Comparison of ENCODE assay signal across 34 cellular contexts in genomic region chr1:117201808-117202207, GRCh38. TPM values are rescaled to one million over a fixed set of nuclear protein-coding genes. Genes with fewer than 3 reads are reported as not detected.
"Had no signal": no experiment of that assay in that cellular context is flagged by ENCODE, and none has a peak within 500 bp of the region (broad histone marks: within the 10 kb centered on the region; RNA-seq: fewer than 3 reads in every experiment).

No MANE protein-coding gene starts in this region.

- H3K9me3 Mint-ChIP-seq: activated CD4-positive, alpha-beta memory T cell treated with anti-CD3 and anti-CD28 coated beads for 36 hours; activated CD4-positive, alpha-beta T cell treated with anti-CD3 and anti-CD28 coated beads, Interleukin-2, amount 10 ng/mL, durations not matched to agents 24 days and 14 days; activated T-cell treated with anti-CD3 and anti-CD28 coated beads, Interleukin-2, amount 50 U/mL, for 24 hours; activated T-cell treated with anti-CD3 and anti-CD28 coated beads, Interleukin-2, amount 50 U/mL, for 72 hours; activated T-helper 17 cell treated with anti-CD3 and anti-CD28 coated beads, Interleukin-2, amount 50 U/mL, for 72 hours; central memory CD8-positive, alpha-beta T cell; dendritic cell treated with granulocyte-macrophage colony-stimulating factor and Interleukin-4, amounts not matched to agents 40 ng/mL and 50 ng/mL, for 4 days; endodermal cell; T-helper 2 cell treated with Interferon-gamma antibody and Interleukin-4, amounts not matched to agents 5 μg/mL and 100 μg/mL, for 36 hours had no signal

- H3K27ac Mint-ChIP-seq: activated CD4-positive, alpha-beta memory T cell treated with anti-CD3 and anti-CD28 coated beads for 36 hours; activated CD4-positive, alpha-beta T cell treated with anti-CD3 and anti-CD28 coated beads for 36 hours; activated CD4-positive, alpha-beta T cell treated with anti-CD3 and anti-CD28 coated beads, Interleukin-2, amount 10 ng/mL, durations not matched to agents 24 days and 14 days; activated CD8-positive, alpha-beta T cell treated with anti-CD3 and anti-CD28 coated beads, Interleukin-2, amount 10 ng/mL, durations not matched to agents 7 days and 5 days; activated naive CD8-positive, alpha-beta T cell; activated T-cell treated with anti-CD3 and anti-CD28 coated beads, Interleukin-2, amount 50 U/mL, for 24 hours; activated T-cell treated with anti-CD3 and anti-CD28 coated beads, Interleukin-2, amount 50 U/mL, for 72 hours; activated T-helper 17 cell treated with anti-CD3 and anti-CD28 coated beads, Interleukin-2, amount 50 U/mL, for 72 hours; dendritic cell treated with granulocyte-macrophage colony-stimulating factor and Interleukin-4, amounts not matched to agents 40 ng/mL and 50 ng/mL, for 4 days; endodermal cell; T-helper 17 cell; T-helper 2 cell treated with Interferon-gamma antibody and Interleukin-4, amounts not matched to agents 5 μg/mL and 100 μg/mL, for 36 hours had no signal

- H3K4me1 Mint-ChIP-seq: activated CD4-positive, alpha-beta T cell treated with anti-CD3 and anti-CD28 coated beads for 36 hours; activated CD4-positive, alpha-beta T cell treated with anti-CD3 and anti-CD28 coated beads, Interleukin-2, amount 10 ng/mL, durations not matched to agents 24 days and 14 days; activated T-helper 17 cell treated with anti-CD3 and anti-CD28 coated beads, Interleukin-2, amount 50 U/mL, for 72 hours; central memory CD8-positive, alpha-beta T cell had no signal

- DNase-seq: activated CD4-positive, alpha-beta memory T cell treated with anti-CD3 and anti-CD28 coated beads for 36 hours; activated CD4-positive, alpha-beta T cell treated with anti-CD3 and anti-CD28 coated beads for 36 hours; activated CD4-positive, alpha-beta T cell treated with anti-CD3 and anti-CD28 coated beads, Interleukin-2, amount 10 ng/mL, durations not matched to agents 24 days and 14 days; activated CD4-positive, CD25-positive, alpha-beta regulatory T cell; activated CD4-positive, CD25-positive, alpha-beta regulatory T cell treated with anti-CD3 and anti-CD28 coated beads, Interleukin-2, amount 50 U/mL, for 72 hours; activated CD8-positive, alpha-beta memory T cell treated with anti-CD3 and anti-CD28 coated beads, Interleukin-2, amount 50 U/mL, for 48 hours; activated CD8-positive, alpha-beta T cell treated with anti-CD3 and anti-CD28 coated beads, Interleukin-2, amount 10 ng/mL, durations not matched to agents 7 days and 5 days; activated effector memory CD4-positive, alpha-beta T cell treated with Interleukin-2 at 50 U/mL for 16 hours; activated gamma-delta T cell treated with Interleukin-2 at 50 U/mL for 16 hours; activated naive CD4-positive, alpha-beta T cell treated with anti-CD3 and anti-CD28 coated beads, Interleukin-2, amount 50 U/mL, for 16 hours; activated naive CD4-positive, alpha-beta T cell treated with Interleukin-2 at 50 U/mL for 16 hours; activated T-cell treated with anti-CD3 and anti-CD28 coated beads for 4 hours; activated T-cell treated with anti-CD3 and anti-CD28 coated beads, Interleukin-2, amount 50 U/mL, for 24 hours; activated T-cell treated with anti-CD3 and anti-CD28 coated beads, Interleukin-2, amount 50 U/mL, for 72 hours; amniotic stem cell; brain microvascular endothelial cell; dorsolateral prefrontal cortex; effector memory CD4-positive, alpha-beta T cell; endodermal cell; foreskin keratinocyte; gastrocnemius medialis; glutamatergic neuron; heart left ventricle; T-helper 1 cell; T-helper 17 cell; T1000 had no signal

- ATAC-seq: activated CD4-positive, alpha-beta T cell treated with anti-CD3 and anti-CD28 coated beads for 36 hours; activated CD8-positive, alpha-beta T cell treated with anti-CD3 and anti-CD28 coated beads, Interleukin-2, amount 10 ng/mL, durations not matched to agents 7 days and 5 days; activated T-cell treated with anti-CD3 and anti-CD28 coated beads, Interleukin-2, amount 50 U/mL, for 72 hours; activated T-helper 17 cell treated with anti-CD3 and anti-CD28 coated beads, Interleukin-2, amount 50 U/mL, for 72 hours; foreskin keratinocyte; gastrocnemius medialis; heart left ventricle; T-helper 17 cell had no signal

- H3K36me3 Mint-ChIP-seq: activated CD4-positive, alpha-beta memory T cell treated with anti-CD3 and anti-CD28 coated beads for 36 hours; activated naive CD8-positive, alpha-beta T cell had no signal

- H3K4me3 Mint-ChIP-seq: activated CD4-positive, alpha-beta memory T cell treated with anti-CD3 and anti-CD28 coated beads for 36 hours; activated CD4-positive, alpha-beta T cell treated with anti-CD3 and anti-CD28 coated beads for 36 hours; activated CD4-positive, alpha-beta T cell treated with anti-CD3 and anti-CD28 coated beads, Interleukin-2, amount 10 ng/mL, durations not matched to agents 24 days and 14 days; activated CD8-positive, alpha-beta T cell treated with anti-CD3 and anti-CD28 coated beads, Interleukin-2, amount 10 ng/mL, durations not matched to agents 7 days and 5 days; activated naive CD8-positive, alpha-beta T cell; activated T-cell treated with anti-CD3 and anti-CD28 coated beads, Interleukin-2, amount 50 U/mL, for 24 hours; activated T-cell treated with anti-CD3 and anti-CD28 coated beads, Interleukin-2, amount 50 U/mL, for 72 hours; activated T-helper 17 cell treated with anti-CD3 and anti-CD28 coated beads, Interleukin-2, amount 50 U/mL, for 72 hours; central memory CD8-positive, alpha-beta T cell; dendritic cell treated with granulocyte-macrophage colony-stimulating factor and Interleukin-4, amounts not matched to agents 40 ng/mL and 50 ng/mL, for 4 days; endodermal cell; T-helper 17 cell; T-helper 2 cell treated with Interferon-gamma antibody and Interleukin-4, amounts not matched to agents 5 μg/mL and 100 μg/mL, for 36 hours had no signal

RNA-seq across cellular contexts. Expression of gene VTCN1, which starts 8.9 kb away (rescaled TPM):
- total RNA-seq: activated CD4-positive, alpha-beta memory T cell treated with anti-CD3 and anti-CD28 coated beads for 36 hours; activated CD4-positive, alpha-beta T cell treated with anti-CD3 and anti-CD28 coated beads for 36 hours; activated CD4-positive, alpha-beta T cell treated with anti-CD3 and anti-CD28 coated beads, Interleukin-2, amount 10 ng/mL, durations not matched to agents 24 days and 14 days; activated CD8-positive, alpha-beta memory T cell treated with anti-CD3 and anti-CD28 coated beads for 36 hours; activated CD8-positive, alpha-beta T cell treated with anti-CD3 and anti-CD28 coated beads, Interleukin-2, amount 10 ng/mL, durations not matched to agents 7 days and 5 days; activated T-cell treated with anti-CD3 and anti-CD28 coated beads, Interleukin-2, amount 50 U/mL, for 72 hours; activated T-helper 17 cell treated with anti-CD3 and anti-CD28 coated beads, Interleukin-2, amount 50 U/mL, for 72 hours; cardiac septum; endodermal cell; esophagus muscularis mucosa; foreskin keratinocyte; gastrocnemius medialis; T-helper 17 cell had no signal
